Comparison of ENCODE assay signal across 24 cellular contexts in the genomic region with DNA sequence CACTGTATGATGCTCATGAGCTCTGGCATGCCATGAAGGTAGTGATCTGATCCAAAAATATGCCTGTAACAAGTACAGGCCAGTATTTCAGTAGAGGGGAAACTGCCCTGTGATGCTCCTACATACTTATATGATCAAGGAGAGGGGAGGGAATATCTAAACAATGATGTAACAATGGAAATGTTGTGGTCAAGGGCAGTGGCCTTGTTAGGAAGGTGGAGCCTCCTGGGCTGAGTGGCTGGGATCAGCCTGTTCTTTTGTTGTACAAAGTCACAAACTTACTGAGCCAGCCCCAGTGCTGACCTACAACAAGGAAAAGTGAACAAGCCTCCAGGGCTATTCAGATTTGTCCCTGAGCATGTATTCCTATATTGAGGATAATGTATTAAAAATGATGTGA.
DNase-seq lines count a peak whose midpoint lies in the region; ATAC-seq and TF ChIP-seq lines count a peak whose summit lies in the region.
"Had no signal": no experiment of that assay in that cellular context is flagged by ENCODE, and none has a peak within 500 bp of the region (broad histone marks: within the 10 kb centered on the region; RNA-seq: fewer than 3 reads in every experiment).

No MANE protein-coding gene starts in this region.

- peaks cover 0 to 10% of the 10 kb centered on the region in 2 donors for H3K9me3 ChIP-seq in right atrium auricular region

- H3K27ac ChIP-seq in right atrium auricular region: no peak overlapping the region
- H3K27ac ChIP-seq: breast epithelium, tibial artery had no signal

- ATAC-seq in left ventricle myocardium superior (peak; percentile 92), HG03139 (IDR thresholded peaks at IDR 0.05; ENCODE audit: unreplicated experiment) (no peak)
- ATAC-seq: activated CD8-positive, alpha-beta T cell treated with anti-CD3 and anti-CD28 coated beads, Interleukin-2, amount 10 ng/mL, durations not matched to agents 7 days and 5 days; activated T-cell treated with anti-CD3 and anti-CD28 coated beads, Interleukin-2, amount 50 U/mL, for 72 hours; esophagus mucosa; HCT116; K562; stimulated activated memory B cell treated with anti-CD40 and anti-IgM and Interleukin-4, amounts not matched to agents 10 μg/mL and 1 μg/mL and 100 μg/mL, for 72 hours; T-helper 17 cell; WTC11 had no signal

- TF ChIP-seq CTCF in right atrium auricular region (IDR thresholded peaks at IDR 0.05) (no peak), astrocyte of the spinal cord (IDR thresholded peaks at IDR 0.05; ENCODE audit: low read depth, low read length) (no peak)

- H3K27me3 ChIP-seq in right atrium auricular region: no peaks in the 10 kb centered on the region
- H3K27me3 ChIP-seq: breast epithelium, tibial artery had no signal

- H3K4me1 ChIP-seq in right atrium auricular region: no peaks in the 10 kb centered on the region
- H3K4me1 ChIP-seq: breast epithelium, tibial artery had no signal

- H3K36me3 ChIP-seq in right atrium auricular region: no peaks in the 10 kb centered on the region
- H3K36me3 ChIP-seq: breast epithelium, tibial artery had no signal

- intact Hi-C loops in left ventricle myocardium superior (cut with micrococcal nuclease): no loop called here

- in situ Hi-C loops in astrocyte of the spinal cord (cut with HindIII; ENCODE audit: low sequenced_read_pairs): no loop called here

- no peak overlapping the region for H3K4me3 ChIP-seq in right atrium auricular region
- no peak overlapping the region for H3K4me3 ChIP-seq in astrocyte of the spinal cord (ENCODE audit: low read depth, low read length)
- H3K4me3 ChIP-seq: breast epithelium, K562, tibial artery had no signal

- DNase-seq in left ventricle myocardium superior (no peak), right atrium auricular region (ENCODE audit: low spot score) (no peak), astrocyte of the spinal cord (ENCODE audit: low read depth, low spot score) (peak; percentile 48), iPS-NIHi11 (ENCODE audit: low spot score) (peak; percentile 11), AG08396 (ENCODE audit: low spot score) (no peak)
- no peak for DNase-seq in stimulated activated CD4-positive, alpha-beta T cell treated with anti-CD3 and anti-CD28 coated beads, Interleukin-2, amount 100 ng/mL, for 48 hours
- DNase-seq in effector CD8-positive, alpha-beta T cell (lab: John Stamatoyannopoulos, UW): no peak
- DNase-seq: activated CD8-positive, alpha-beta T cell treated with anti-CD3 and anti-CD28 coated beads, Interleukin-2, amount 10 ng/mL, durations not matched to agents 7 days and 5 days; activated T-cell treated with anti-CD3 and anti-CD28 coated beads, Interleukin-2, amount 50 U/mL, for 72 hours; CD4-positive, alpha-beta T cell; head of caudate nucleus; kidney; NCI-H1048; NCI-H69; SIG-M5; T-helper 17 cell; tibial artery had no signal

Comparison
In these comparisons a context has a peak if more than half of its experiments do, and no peak if none do; other contexts are left out.
1. DNase-seq: peak in astrocyte of the spinal cord (single experiment) and iPS-NIHi11 (single experiment); none in left ventricle myocardium superior (single experiment), right atrium auricular region (single experiment), stimulated activated CD4-positive, alpha-beta T cell treated with anti-CD3 and anti-CD28 coated beads, Interleukin-2, amount 100 ng/mL, for 48 hours (0 of 2), AG08396 (single experiment) and effector CD8-positive, alpha-beta T cell (single experiment).